19 cellular contexts compared by ENCODE assay signal in the genomic region with DNA sequence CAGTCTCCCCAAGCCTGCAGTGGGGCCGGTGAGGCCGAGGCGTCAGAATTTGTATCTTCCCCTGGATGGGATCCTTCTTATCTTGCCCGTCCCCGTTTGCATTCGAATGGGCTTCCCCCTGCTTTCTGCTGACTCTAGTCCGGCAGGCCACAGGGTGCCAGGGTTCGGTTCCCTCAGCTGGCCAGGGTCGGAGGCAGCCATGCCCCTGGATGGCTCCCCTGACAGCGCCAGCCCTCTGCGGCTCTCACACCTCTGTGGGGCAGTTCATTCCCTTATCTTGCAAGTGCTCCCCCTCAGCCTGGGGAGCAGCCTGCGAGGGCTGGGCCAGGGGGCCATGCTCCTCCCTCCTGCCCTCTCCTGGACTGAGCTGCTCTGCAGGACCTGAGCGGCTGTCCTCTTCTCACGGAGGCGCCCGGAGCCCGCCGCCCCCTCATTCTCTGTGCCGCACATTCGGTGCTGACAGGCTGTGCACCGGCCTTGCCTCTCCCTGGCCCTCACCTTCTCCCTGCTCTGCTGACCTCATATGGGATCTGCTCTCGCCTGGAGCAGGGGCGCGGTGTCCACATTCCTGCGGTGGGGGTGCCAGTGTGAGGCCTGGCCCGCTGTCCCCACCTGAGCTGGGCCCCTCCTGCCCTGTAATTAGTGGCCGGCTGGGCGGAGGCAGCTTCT. TPM values are rescaled to one million over a fixed set of nuclear protein-coding genes. Genes with fewer than 3 reads are reported as not detected.
A peak's percentile ranks its signal among the peaks of the same experiment; 100 is the strongest.
DNase-seq lines count a peak whose midpoint lies in the region; ATAC-seq, FAIRE-seq and TF ChIP-seq lines count a peak whose summit lies in the region.
"Had no signal": no experiment of that assay in that cellular context is flagged by ENCODE, and none has a peak within 500 bp of the region (broad histone marks: within the 10 kb centered on the region; RNA-seq: fewer than 3 reads in every experiment).

No MANE protein-coding gene starts in this region.

- no peak for TF ChIP-seq RAD21 in Ishikawa (IDR thresholded peaks at IDR 0.05; ENCODE audit: low read depth)

- 43 to 79% (median 52%) methylated on average over 18 to 28 of the region's 28 CpGs for WGBS in stomach, 5 donors

- H3K4me3 ChIP-seq in bronchial epithelial cell (ENCODE audit: low read depth, low read length) (no peak overlapping the region), stomach (peak overlapping the region in 2 of 4 donors; percentile 11 to 26)
- H3K4me3 ChIP-seq: tibial artery had no signal

- DNase-seq in bronchial epithelial cell (ENCODE audit: low read depth) = peak; percentile 23
- DNase-seq in kidney tubule cell (ENCODE audit: low spot score) = peak; percentile 51
- DNase-seq in stomach = peak; percentile 50
- DNase-seq in ACHN = no peak
- no peak for DNase-seq in omental fat pad (ENCODE audit: low spot score)
- DNase-seq: activated CD4-positive, alpha-beta memory T cell treated with anti-CD3 and anti-CD28 coated beads for 36 hours; activated naive CD8-positive, alpha-beta T cell treated with anti-CD3 and anti-CD28 coated beads, Interleukin-2, amount 50 U/mL, for 24 hours; activated T-cell treated with anti-CD3 and anti-CD28 coated beads, Interleukin-2, amount 50 U/mL, for 72 hours; central memory CD4-positive, alpha-beta T cell; effector CD8-positive, alpha-beta T cell; IMR-90; MV-4-11; NCI-H774; stimulated activated CD4-positive, alpha-beta T cell treated with anti-CD3 and anti-CD28 coated beads, Interleukin-4, amount 100 ng/mL, for 4 hours; tibial artery had no signal

- no peak overlapping the region for H3K27ac ChIP-seq in stomach
- H3K27ac ChIP-seq: tibial artery had no signal

- TF ChIP-seq CTCF in bronchial epithelial cell (IDR thresholded peaks at IDR 0.05; ENCODE audit: insufficient read depth, low read length, severe bottlenecking) = no peak
- TF ChIP-seq CTCF in stomach (IDR thresholded peaks at IDR 0.05) = no peak
- no peak for TF ChIP-seq CTCF in omental fat pad (IDR thresholded peaks at IDR 0.05)

- H3K36me3 ChIP-seq in bronchial epithelial cell (ENCODE audit: control insufficient read depth, insufficient read depth, low read length) (no peaks in the 10 kb centered on the region), stomach (peaks cover 0 to 12% (median 2%) of the 10 kb centered on the region in 4 donors)
- H3K36me3 ChIP-seq: tibial artery had no signal

- no peak for FAIRE-seq in bronchial epithelial cell (lab: Jason Lieb, UNC)

- no peak for TF ChIP-seq POLR2A in stomach (IDR thresholded peaks at IDR 0.05)

- TF ChIP-seq EP300 in Ishikawa (IDR thresholded peaks at IDR 0.05; ENCODE audit: borderline replicate concordance) = no peak
- TF ChIP-seq EP300 in stomach (IDR thresholded peaks at IDR 0.05) = no peak

- peaks cover 0 to 16% (median 15%) of the 10 kb centered on the region in 4 donors for H3K4me1 ChIP-seq in stomach
- H3K4me1 ChIP-seq: tibial artery had no signal

- in situ Hi-C loops in ACHN (cut with HindIII; ENCODE audit: low pct_ligation_motif_present, low pct_unique_long_range_greater_than_20kb, low sequenced_read_pairs) = no loop called here

- ATAC-seq in HG03565 (IDR thresholded peaks at IDR 0.05; ENCODE audit: unreplicated experiment) (no peak), GM19463 (IDR thresholded peaks at IDR 0.05; ENCODE audit: unreplicated experiment) (no peak), omental fat pad (ENCODE audit: low FRiP score) (no peak)
- ATAC-seq: activated naive CD8-positive, alpha-beta T cell treated with anti-CD3 and anti-CD28 coated beads, Interleukin-2, amount 50 U/mL, for 24 hours; activated T-cell treated with anti-CD3 and anti-CD28 coated beads, Interleukin-2, amount 50 U/mL, for 72 hours had no signal

- H3K27me3 ChIP-seq in bronchial epithelial cell (ENCODE audit: control insufficient read depth, insufficient read depth, low read length) = no peaks in the 10 kb centered on the region
- peaks cover 0 to 21% (median 0%) of the 10 kb centered on the region in 3 donors for H3K27me3 ChIP-seq in stomach

- H3K9me3 ChIP-seq in stomach = no peaks in the 10 kb centered on the region
- H3K9me3 ChIP-seq: tibial artery had no signal

- intact Hi-C loops in stomach (cut with DNase I; ENCODE audit: low total_unique reads) = no loop called here

TF ChIP-seq in Ishikawa, 13 proteins besides CTCF, POLR2A, EP300 and RAD21:
- TF ChIP-seq, protein P1, sequence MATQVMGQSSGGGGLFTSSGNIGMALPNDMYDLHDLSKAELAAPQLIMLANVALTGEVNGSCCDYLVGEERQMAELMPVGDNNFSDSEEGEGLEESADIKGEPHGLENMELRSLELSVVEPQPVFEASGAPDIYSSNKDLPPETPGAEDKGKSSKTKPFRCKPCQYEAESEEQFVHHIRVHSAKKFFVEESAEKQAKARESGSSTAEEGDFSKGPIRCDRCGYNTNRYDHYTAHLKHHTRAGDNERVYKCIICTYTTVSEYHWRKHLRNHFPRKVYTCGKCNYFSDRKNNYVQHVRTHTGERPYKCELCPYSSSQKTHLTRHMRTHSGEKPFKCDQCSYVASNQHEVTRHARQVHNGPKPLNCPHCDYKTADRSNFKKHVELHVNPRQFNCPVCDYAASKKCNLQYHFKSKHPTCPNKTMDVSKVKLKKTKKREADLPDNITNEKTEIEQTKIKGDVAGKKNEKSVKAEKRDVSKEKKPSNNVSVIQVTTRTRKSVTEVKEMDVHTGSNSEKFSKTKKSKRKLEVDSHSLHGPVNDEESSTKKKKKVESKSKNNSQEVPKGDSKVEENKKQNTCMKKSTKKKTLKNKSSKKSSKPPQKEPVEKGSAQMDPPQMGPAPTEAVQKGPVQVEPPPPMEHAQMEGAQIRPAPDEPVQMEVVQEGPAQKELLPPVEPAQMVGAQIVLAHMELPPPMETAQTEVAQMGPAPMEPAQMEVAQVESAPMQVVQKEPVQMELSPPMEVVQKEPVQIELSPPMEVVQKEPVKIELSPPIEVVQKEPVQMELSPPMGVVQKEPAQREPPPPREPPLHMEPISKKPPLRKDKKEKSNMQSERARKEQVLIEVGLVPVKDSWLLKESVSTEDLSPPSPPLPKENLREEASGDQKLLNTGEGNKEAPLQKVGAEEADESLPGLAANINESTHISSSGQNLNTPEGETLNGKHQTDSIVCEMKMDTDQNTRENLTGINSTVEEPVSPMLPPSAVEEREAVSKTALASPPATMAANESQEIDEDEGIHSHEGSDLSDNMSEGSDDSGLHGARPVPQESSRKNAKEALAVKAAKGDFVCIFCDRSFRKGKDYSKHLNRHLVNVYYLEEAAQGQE (IDR thresholded peaks at IDR 0.05; ENCODE audit: low read depth) = no peak
- TF ChIP-seq, protein P2, sequence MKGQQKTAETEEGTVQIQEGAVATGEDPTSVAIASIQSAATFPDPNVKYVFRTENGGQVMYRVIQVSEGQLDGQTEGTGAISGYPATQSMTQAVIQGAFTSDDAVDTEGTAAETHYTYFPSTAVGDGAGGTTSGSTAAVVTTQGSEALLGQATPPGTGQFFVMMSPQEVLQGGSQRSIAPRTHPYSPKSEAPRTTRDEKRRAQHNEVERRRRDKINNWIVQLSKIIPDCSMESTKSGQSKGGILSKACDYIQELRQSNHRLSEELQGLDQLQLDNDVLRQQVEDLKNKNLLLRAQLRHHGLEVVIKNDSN (IDR thresholded peaks at IDR 0.05) = 0 out of 2 replicates have a peak, but pooled peaks have one; percentile 8
- TF ChIP-seq TEAD4 (IDR thresholded peaks at IDR 0.05) (peak; percentile 99), NFIC (IDR thresholded peaks at IDR 0.05) (peak; percentile 49), EGR1 (IDR thresholded peaks at IDR 0.05) (peak; percentile 80), TAF1 (IDR thresholded peaks at IDR 0.05; ENCODE audit: low read depth) (no peak), TCF12 (IDR thresholded peaks at IDR 0.05; ENCODE audit: low read depth) (peak; percentile 86), CREB1 (IDR thresholded peaks at IDR 0.05; ENCODE audit: low read depth) (no peak), CEBPB (IDR thresholded peaks at IDR 0.05) (no peak), ZBTB7A (IDR thresholded peaks at IDR 0.05; ENCODE audit: low read depth) (no peak; the same call in 1 of the 2 replicates), YY1 (IDR thresholded peaks at IDR 0.05; ENCODE audit: low read depth) (peak; percentile 32; the same call in 1 of the 2 replicates), FOXM1 (IDR thresholded peaks at IDR 0.05; ENCODE audit: borderline replicate concordance, low read depth) (no peak)
- TF ChIP-seq, protein P3, sequence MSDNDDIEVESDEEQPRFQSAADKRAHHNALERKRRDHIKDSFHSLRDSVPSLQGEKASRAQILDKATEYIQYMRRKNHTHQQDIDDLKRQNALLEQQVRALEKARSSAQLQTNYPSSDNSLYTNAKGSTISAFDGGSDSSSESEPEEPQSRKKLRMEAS (IDR thresholded peaks at IDR 0.05) = peak; percentile 61; the same call in 1 of the 2 replicates

RNA-seq across cellular contexts. Expression of a gene that starts 32.8 kb away (rescaled TPM):
- total RNA-seq in bronchial epithelial cell = 0.26 and 1.0 TPM in 2 replicates
- 10 to 100 TPM in 1 of 5 donors, 1 to 10 TPM in 3, under 1 TPM in 1; 0.89 to 21.7 (median 2.8) TPM for total RNA-seq in stomach
- 1 to 10 TPM in 2 of 3 donors, under 1 TPM in 1; 0.65 to 1.8 (median 1.2) TPM for polyA plus RNA-seq in stomach
- 1 to 10 TPM in 3 of 4 donors, under 1 TPM in 1; 0.74 to 7.3 (median 2.4) TPM for total RNA-seq in omental fat pad
- total RNA-seq: B cell, IMR-90 had no signal
- polyA plus RNA-seq: IMR-90 had no signal

Comparison
In these comparisons a context has a peak if more than half of its experiments do, and no peak if none do; other contexts are left out.
1. DNase-seq: peak in bronchial epithelial cell (single experiment), kidney tubule cell (single experiment) and stomach (single experiment); none in ACHN (single experiment) and omental fat pad (single experiment).